17 cellular contexts compared by ENCODE assay signal in the genomic region with DNA sequence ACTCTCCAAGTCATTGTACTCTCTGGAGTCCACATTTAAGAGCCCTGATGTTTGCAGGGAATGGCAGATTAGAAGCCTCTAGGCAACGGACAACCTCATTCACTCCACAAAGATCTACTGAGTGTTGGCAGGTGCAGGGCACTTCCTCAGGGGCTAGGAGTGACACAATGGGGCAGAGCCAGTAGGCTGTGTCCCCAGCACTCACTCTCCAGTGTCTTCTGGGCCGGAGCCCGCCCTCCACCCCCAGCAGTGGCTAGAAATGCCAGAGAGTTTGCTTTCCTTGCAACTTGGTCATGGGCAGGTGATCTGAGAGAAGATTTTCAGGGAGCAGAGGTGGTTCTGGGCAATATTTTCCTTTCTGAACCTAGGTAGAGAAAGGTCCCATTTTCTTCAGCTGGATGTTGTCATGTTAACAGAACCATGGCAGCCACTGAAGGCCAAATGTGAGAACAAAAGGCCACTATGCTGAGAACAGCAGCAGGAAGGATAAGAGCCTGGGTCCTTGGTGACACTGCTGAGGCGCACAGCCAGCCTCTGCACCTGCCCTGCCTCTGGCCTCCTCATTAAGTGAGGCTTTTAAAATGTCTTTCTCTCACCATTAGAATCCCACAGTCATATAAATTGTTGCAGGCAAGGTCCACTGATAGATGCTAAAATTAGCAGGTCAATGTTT.
"Had no signal": no experiment of that assay in that cellular context is flagged by ENCODE, and none has a peak within 500 bp of the region (broad histone marks: within the 10 kb centered on the region; RNA-seq: fewer than 3 reads in every experiment).

No MANE protein-coding gene starts in this region.

- H3K4me3 Mint-ChIP-seq: mesothelial cell of epicardium; naive B cell; T-helper 2 cell treated with Interferon-gamma antibody and Interleukin-4, amounts not matched to agents 5 μg/mL and 100 μg/mL, for 36 hours had no signal

- H3K9me3 ChIP-seq: adrenal gland, gastroesophageal sphincter, prostate gland, sigmoid colon, suprapubic skin, upper lobe of right lung had no signal

- H3K36me3 Mint-ChIP-seq: mesothelial cell of epicardium had no signal

- H3K36me3 ChIP-seq: adrenal gland, gastroesophageal sphincter, prostate gland, sigmoid colon, suprapubic skin, upper lobe of right lung had no signal

- DNase-seq: activated naive CD4-positive, alpha-beta T cell treated with anti-CD3 and anti-CD28 coated beads, Interleukin-2, amount 50 U/mL, for 16 hours; adrenal gland; central memory CD4-positive, alpha-beta T cell; cortex of kidney; effector memory CD4-positive, alpha-beta T cell; kidney glomerular epithelial cell; naive B cell; sigmoid colon; stimulated activated naive CD4-positive, alpha-beta T cell; upper lobe of right lung had no signal

- H3K9me3 Mint-ChIP-seq: T-helper 2 cell treated with Interferon-gamma antibody and Interleukin-4, amounts not matched to agents 5 μg/mL and 100 μg/mL, for 36 hours had no signal

- H3K4me1 Mint-ChIP-seq: mesothelial cell of epicardium, naive B cell had no signal

- H3K4me1 ChIP-seq: adrenal gland, prostate gland, sigmoid colon, suprapubic skin, upper lobe of right lung had no signal

- H3K27ac Mint-ChIP-seq: mesothelial cell of epicardium; naive B cell; T-helper 2 cell treated with Interferon-gamma antibody and Interleukin-4, amounts not matched to agents 5 μg/mL and 100 μg/mL, for 36 hours had no signal

- ATAC-seq: activated CD4-positive, CD25-positive, alpha-beta regulatory T cell treated with anti-CD3 and anti-CD28 coated beads, Interleukin-2, amount 50 U/mL, for 24 hours; gastroesophageal sphincter; upper lobe of right lung had no signal

- H3K4me3 ChIP-seq: adrenal gland, gastroesophageal sphincter, prostate gland, sigmoid colon, suprapubic skin, upper lobe of right lung had no signal

- H3K27ac ChIP-seq: adrenal gland, epithelial cell of prostate, gastroesophageal sphincter, prostate gland, sigmoid colon, suprapubic skin, upper lobe of right lung had no signal
